Comparison of ENCODE assay signal across 26 cellular contexts in the genomic region with DNA sequence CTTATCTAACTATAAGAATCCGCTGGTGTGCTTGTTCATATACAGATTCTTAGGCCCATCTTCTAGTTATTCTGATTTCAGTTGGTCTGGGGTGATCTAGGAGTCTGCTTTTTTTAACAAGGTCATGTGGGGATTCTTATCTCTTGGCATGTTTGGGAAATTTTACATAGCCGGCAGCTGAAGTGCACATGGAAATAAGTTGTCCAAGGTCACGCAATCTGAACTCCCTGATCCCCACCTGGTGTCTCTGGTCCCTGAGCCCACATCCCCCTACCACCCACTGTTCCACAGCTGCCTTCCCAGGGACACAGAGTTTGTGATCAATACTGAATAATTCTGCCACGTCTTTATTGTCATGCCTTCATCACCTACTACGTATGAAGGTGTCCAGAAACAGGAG.
"Had no signal": no experiment of that assay in that cellular context is flagged by ENCODE, and none has a peak within 500 bp of the region (broad histone marks: within the 10 kb centered on the region; RNA-seq: fewer than 3 reads in every experiment).

No MANE protein-coding gene starts in this region.

- ATAC-seq: activated CD8-positive, alpha-beta memory T cell treated with anti-CD3 and anti-CD28 coated beads, Interleukin-2, amount 10 ng/mL, durations not matched to agents 7 days and 5 days; activated CD8-positive, alpha-beta T cell treated with anti-CD3 and anti-CD28 coated beads for 36 hours; esophagus mucosa; lower lobe of right lung; SK-N-SH treated with all-trans-retinoic acid at 6 μM for 48 hours; T-cell had no signal

- H3K4me3 ChIP-seq: ascending aorta, lower lobe of right lung, thoracic aorta, upper lobe of left lung had no signal

- FAIRE-seq: colon, islet of Langerhans had no signal

- H3K9me3 ChIP-seq: ascending aorta, lower lobe of right lung, thoracic aorta, upper lobe of left lung had no signal

- H3K27ac ChIP-seq: ascending aorta, lower lobe of right lung, thoracic aorta, VCaP had no signal

- H3K27me3 ChIP-seq: ascending aorta, upper lobe of left lung had no signal

- H3K4me1 ChIP-seq: ascending aorta had no signal

- DNase-seq: activated CD4-positive, alpha-beta T cell treated with anti-CD3 and anti-CD28 coated beads, Interleukin-2, amount 10 ng/mL, durations not matched to agents 7 days and 5 days; activated CD4-positive, CD25-positive, alpha-beta regulatory T cell treated with anti-CD3 and anti-CD28 coated beads, Interleukin-2, amount 50 U/mL, for 72 hours; activated CD8-positive, alpha-beta memory T cell treated with anti-CD3 and anti-CD28 coated beads, Interleukin-2, amount 10 ng/mL, durations not matched to agents 7 days and 5 days; activated CD8-positive, alpha-beta T cell treated with anti-CD3 and anti-CD28 coated beads for 36 hours; activated gamma-delta T cell; activated naive CD4-positive, alpha-beta T cell treated with anti-CD3 and anti-CD28 coated beads, Interleukin-2, amount 50 U/mL, for 16 hours; activated T-cell treated with anti-CD3 and anti-CD28 coated beads for 4 hours; effector memory CD4-positive, alpha-beta T cell; foreskin melanocyte; glutamatergic neuron; hypothalamus; lower lobe of right lung; naive B cell; nucleus accumbens; posterior cingulate gyrus; stimulated activated CD4-positive, alpha-beta T cell treated with anti-CD3 and anti-CD28 coated beads, Interleukin-12 subunit alpha, Interleukin-12 subunit beta, amount 100 ng/mL, for 4 hours; stimulated activated CD4-positive, alpha-beta T cell treated with anti-CD3 and anti-CD28 coated beads, Interleukin-4, amount 100 ng/mL, for 4 hours; T-cell; upper lobe of left lung had no signal
